1 cellular context compared by ENCODE assay signal in genomic region chr2:8821276-8822217, GRCh38.
TF ChIP-seq lines count a peak whose summit lies in the region.

No MANE protein-coding gene starts in this region.

TF ChIP-seq in liver, 16 proteins besides CTCF, POLR2A, EP300 and RAD21 (continued from another document):
- TF ChIP-seq, protein P1, sequence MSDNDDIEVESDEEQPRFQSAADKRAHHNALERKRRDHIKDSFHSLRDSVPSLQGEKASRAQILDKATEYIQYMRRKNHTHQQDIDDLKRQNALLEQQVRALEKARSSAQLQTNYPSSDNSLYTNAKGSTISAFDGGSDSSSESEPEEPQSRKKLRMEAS (IDR thresholded peaks at IDR 0.05) = peak; percentile 56
- peak; percentile 67 for TF ChIP-seq YY1 (IDR thresholded peaks at IDR 0.05)
- no peak for TF ChIP-seq FOXA1 (IDR thresholded peaks at IDR 0.05)
- TF ChIP-seq RXRA (IDR thresholded peaks at IDR 0.05) = peak; percentile 49 to 71
- TF ChIP-seq JUND (IDR thresholded peaks at IDR 0.05) = peak in 1 of 2 donors; percentile 49
- TF ChIP-seq HNF4A (conservative IDR thresholded peaks at IDR 0.05) = peak; percentile 67 to 78
- no peak for TF ChIP-seq TAF1 (conservative IDR thresholded peaks at IDR 0.05)
- TF ChIP-seq HNF4G (IDR thresholded peaks at IDR 0.05) = no peak
- no peak for TF ChIP-seq NR2F2 (IDR thresholded peaks at IDR 0.05)
- peak in 1 of 2 donors; percentile 29 for TF ChIP-seq GABPA (IDR thresholded peaks at IDR 0.05 in 1 of 2, conservative IDR thresholded peaks at IDR 0.05 in 1 of 2)
